22 cellular contexts compared by ENCODE assay signal in the genomic region with DNA sequence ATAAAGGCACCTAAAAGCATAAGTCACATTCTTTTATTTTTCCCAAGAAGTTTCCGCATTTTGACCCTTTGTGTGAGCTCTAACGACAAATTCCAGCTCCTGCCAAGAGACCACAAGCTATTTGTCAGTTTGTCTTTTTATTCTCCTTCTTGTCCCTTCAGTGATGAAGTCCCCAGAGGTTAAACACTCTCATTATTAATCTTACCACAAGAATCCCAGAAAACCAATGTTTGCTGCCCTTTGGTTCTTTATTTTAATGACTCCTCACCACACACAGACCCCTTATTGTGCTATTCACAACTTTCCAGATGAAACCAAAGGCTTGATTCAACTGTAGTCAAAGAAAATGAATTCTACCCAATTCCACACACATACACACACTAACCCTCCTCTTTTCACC.
"Had no signal": no experiment of that assay in that cellular context is flagged by ENCODE, and none has a peak within 500 bp of the region (broad histone marks: within the 10 kb centered on the region; RNA-seq: fewer than 3 reads in every experiment).

No MANE protein-coding gene starts in this region.

- H3K36me3 Mint-ChIP-seq: activated naive CD8-positive, alpha-beta T cell; stimulated activated memory B cell treated with anti-CD40 and anti-IgM and Interleukin-4, amounts not matched to agents 10 μg/mL and 1 μg/mL and 100 μg/mL, for 72 hours had no signal

- H3K4me1 Mint-ChIP-seq: activated CD4-positive, alpha-beta T cell treated with anti-CD3 and anti-CD28 coated beads, Interleukin-2, amount 10 ng/mL, durations not matched to agents 24 days and 14 days; central memory CD8-positive, alpha-beta T cell; stimulated activated memory B cell treated with anti-CD40 and anti-IgM and Interleukin-4, amounts not matched to agents 10 μg/mL and 1 μg/mL and 100 μg/mL, for 72 hours had no signal

- H3K4me3 ChIP-seq: coronary artery, esophagus squamous epithelium, left ventricle myocardium inferior, mucosa of descending colon, tibial artery, uterus had no signal

- DNase-seq: activated CD4-positive, alpha-beta T cell treated with anti-CD3 and anti-CD28 coated beads, Interleukin-2, amount 10 ng/mL, durations not matched to agents 24 days and 14 days; activated CD4-positive, CD25-positive, alpha-beta regulatory T cell; activated CD8-positive, alpha-beta memory T cell treated with anti-CD3 and anti-CD28 coated beads, Interleukin-2, amount 50 U/mL, for 4 hours; activated CD8-positive, alpha-beta T cell treated with anti-CD3 and anti-CD28 coated beads, Interleukin-2, amount 10 ng/mL, durations not matched to agents 7 days and 5 days; activated gamma-delta T cell treated with Interleukin-2 at 50 U/mL for 16 hours; activated T-cell treated with anti-CD3 and anti-CD28 coated beads, Interleukin-2, amount 50 U/mL, for 48 hours; amniotic stem cell; brain microvascular endothelial cell; effector CD4-positive, alpha-beta T cell; esophagus squamous epithelium; hypothalamus; kidney; left ventricle myocardium inferior; mucosa of descending colon; naive thymus-derived CD4-positive, alpha-beta T cell; stimulated activated CD4-positive, alpha-beta T cell treated with anti-CD3 and anti-CD28 coated beads, Interleukin-2, amount 100 ng/mL, for 48 hours; tibial artery; uterus had no signal

- H3K9me3 Mint-ChIP-seq: activated CD4-positive, alpha-beta T cell treated with anti-CD3 and anti-CD28 coated beads, Interleukin-2, amount 10 ng/mL, durations not matched to agents 24 days and 14 days; central memory CD8-positive, alpha-beta T cell; stimulated activated memory B cell treated with anti-CD40 and anti-IgM and Interleukin-4, amounts not matched to agents 10 μg/mL and 1 μg/mL and 100 μg/mL, for 72 hours had no signal

- H3K27ac ChIP-seq: brain microvascular endothelial cell, coronary artery, esophagus squamous epithelium, left ventricle myocardium inferior, tibial artery, uterus had no signal

- ATAC-seq: activated CD8-positive, alpha-beta T cell treated with anti-CD3 and anti-CD28 coated beads, Interleukin-2, amount 10 ng/mL, durations not matched to agents 7 days and 5 days; mucosa of descending colon; naive thymus-derived CD4-positive, alpha-beta T cell; stimulated activated memory B cell treated with anti-CD40 and anti-IgM and Interleukin-4, amounts not matched to agents 10 μg/mL and 1 μg/mL and 100 μg/mL, for 72 hours had no signal

- H3K9me3 ChIP-seq: esophagus squamous epithelium, mucosa of descending colon had no signal

- H3K27me3 ChIP-seq: brain microvascular endothelial cell, esophagus squamous epithelium, tibial artery, uterus had no signal

- H3K36me3 ChIP-seq: brain microvascular endothelial cell, esophagus squamous epithelium, left ventricle myocardium inferior, tibial artery, uterus had no signal

- H3K4me3 Mint-ChIP-seq: activated CD4-positive, alpha-beta T cell treated with anti-CD3 and anti-CD28 coated beads, Interleukin-2, amount 10 ng/mL, durations not matched to agents 24 days and 14 days; activated CD8-positive, alpha-beta T cell treated with anti-CD3 and anti-CD28 coated beads, Interleukin-2, amount 10 ng/mL, durations not matched to agents 7 days and 5 days; activated naive CD8-positive, alpha-beta T cell; central memory CD8-positive, alpha-beta T cell; naive thymus-derived CD4-positive, alpha-beta T cell; stimulated activated memory B cell treated with anti-CD40 and anti-IgM and Interleukin-4, amounts not matched to agents 10 μg/mL and 1 μg/mL and 100 μg/mL, for 72 hours had no signal

- H3K4me1 ChIP-seq: esophagus squamous epithelium, left ventricle myocardium inferior, tibial artery, uterus had no signal

- H3K27ac Mint-ChIP-seq: activated CD4-positive, alpha-beta T cell treated with anti-CD3 and anti-CD28 coated beads, Interleukin-2, amount 10 ng/mL, durations not matched to agents 24 days and 14 days; activated CD8-positive, alpha-beta T cell treated with anti-CD3 and anti-CD28 coated beads, Interleukin-2, amount 10 ng/mL, durations not matched to agents 7 days and 5 days; activated naive CD8-positive, alpha-beta T cell; naive thymus-derived CD4-positive, alpha-beta T cell; stimulated activated memory B cell treated with anti-CD40 and anti-IgM and Interleukin-4, amounts not matched to agents 10 μg/mL and 1 μg/mL and 100 μg/mL, for 72 hours had no signal

- H3K27me3 Mint-ChIP-seq: central memory CD8-positive, alpha-beta T cell; stimulated activated memory B cell treated with anti-CD40 and anti-IgM and Interleukin-4, amounts not matched to agents 10 μg/mL and 1 μg/mL and 100 μg/mL, for 72 hours had no signal
